8 cellular contexts compared by ENCODE assay signal in the genomic region with DNA sequence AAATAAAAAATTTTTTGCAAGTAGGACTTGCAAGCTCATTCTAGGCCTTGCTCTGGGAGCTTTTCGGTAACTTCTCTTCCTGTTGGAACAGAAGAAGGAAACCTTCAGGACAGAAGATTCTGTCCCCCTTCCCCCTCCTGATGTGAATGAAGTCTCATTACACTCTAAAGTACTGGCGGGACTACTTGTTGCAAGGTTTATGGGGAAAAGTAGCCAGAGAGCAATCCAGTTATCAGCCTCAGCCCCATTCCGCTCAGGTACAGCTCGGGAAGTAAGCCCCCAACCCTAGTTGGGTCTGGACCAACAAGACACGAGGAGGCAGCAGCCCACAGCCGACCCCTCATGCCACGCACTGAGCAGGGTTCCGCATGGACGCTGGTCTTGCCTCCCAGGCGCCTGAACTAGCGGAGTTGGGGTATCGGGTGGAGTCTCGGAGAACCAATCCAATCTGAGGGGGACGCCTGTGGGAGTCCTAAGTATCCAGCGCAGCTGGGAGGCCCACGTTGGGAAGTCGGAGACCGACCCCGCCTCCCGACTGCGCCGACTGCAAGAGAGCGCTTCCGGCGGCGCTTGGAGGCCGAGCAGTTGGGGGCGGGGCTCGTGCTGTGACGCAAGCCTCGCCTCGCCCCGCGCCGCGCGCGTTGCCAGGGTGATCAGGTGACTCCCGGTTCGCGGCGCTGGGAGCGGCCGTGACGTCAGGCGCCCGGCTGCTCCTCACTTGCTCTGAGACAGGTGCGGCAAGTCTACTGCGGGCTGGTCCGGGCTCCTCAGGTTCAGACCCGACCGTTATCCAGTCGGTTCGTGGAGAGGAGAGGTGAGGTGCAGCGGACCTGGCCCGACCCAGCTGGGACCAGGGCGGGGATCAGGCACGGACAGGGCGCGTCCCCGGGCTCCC.
A peak's percentile ranks its signal among the peaks of the same experiment; 100 is the strongest.
DNase-seq lines count a peak whose midpoint lies in the region; ATAC-seq lines count a peak whose summit lies in the region.

TSS of gene CYSTM1 (plus strand) at position 717 of the 895 bp plus-strand sequence. CDS start 19,278 bp downstream, outside the sequence.

- ATAC-seq in GM19025 (IDR thresholded peaks at IDR 0.05; ENCODE audit: low read depth, unreplicated experiment) (peak; percentile 92), HG03280 (IDR thresholded peaks at IDR 0.05; ENCODE audit: unreplicated experiment) (peak; percentile 95)

- DNase-seq in AG08396 (ENCODE audit: low spot score), result peak; percentile 95
- DNase-seq in NCI-H446 (lab: John Stamatoyannopoulos, UW), result peak; percentile 81 to 94
- peak; percentile 96 for DNase-seq in activated CD4-positive, CD25-positive, alpha-beta regulatory T cell treated with anti-CD3 and anti-CD28 coated beads, Interleukin-2, amount 50 U/mL, for 72 hours
- peak; percentile 94 for DNase-seq in cerebellar cortex (ENCODE audit: low spot score)
- DNase-seq in islet precursor cell, result peak; percentile 98
- DNase-seq in stimulated activated CD4-positive, alpha-beta T cell treated with anti-CD3 and anti-CD28 coated beads, Interleukin-12 subunit alpha, Interleukin-12 subunit beta, amount 100 ng/mL, for 48 hours (ENCODE audit: low read depth in 2 of 3, low spot score in 1 of 3), result peak; percentile 88 to 92 (median 89)

Comparison
In these comparisons a context has a peak if more than half of its experiments do, and no peak if none do; other contexts are left out.
1. Peak in every context shown above with its lines: DNase-seq and ATAC-seq.